10 cellular contexts compared by ENCODE assay signal in genomic region chr17:82611140-82612058, GRCh38. TPM values are rescaled to one million over a fixed set of nuclear protein-coding genes. Genes with fewer than 3 reads are reported as not detected.
DNase-seq lines count a peak whose midpoint lies in the region; ATAC-seq and TF ChIP-seq lines count a peak whose summit lies in the region.
"Had no signal": no experiment of that assay in that cellular context is flagged by ENCODE, and none has a peak within 500 bp of the region (broad histone marks: within the 10 kb centered on the region; RNA-seq: fewer than 3 reads in every experiment).

No MANE protein-coding gene starts in this region.

- H3K9me3 ChIP-seq in Caco-2, result no peaks in the 10 kb centered on the region

- no peaks in the 10 kb centered on the region for H3K4me1 ChIP-seq in Caco-2

- no peak for DNase-seq in Caco-2
- peak; percentile 62 for DNase-seq in NCI-H1105 (lab: John Stamatoyannopoulos, UW)
- DNase-seq in iris pigment epithelial cell (ENCODE audit: low read depth), result peak; percentile 59
- DNase-seq: dermis blood vessel endothelial cell; naive thymus-derived CD4-positive, alpha-beta T cell had no signal

- no peak for TF ChIP-seq CTCF in Caco-2 (IDR thresholded peaks at IDR 0.05; ENCODE audit: insufficient read depth in 1 of 2, low read depth in 1 of 2, low read length in 1 of 2, severe bottlenecking in 1 of 2, unreplicated experiment in 1 of 2)

- POLR2A ChIA-PET in Caco-2 (lab: Charles Lee), result no interaction called here

- CTCF ChIA-PET in Caco-2 (lab: Charles Lee), result no interaction called here

- intact Hi-C loops in Caco-2 (cut with micrococcal nuclease; ENCODE audit: unreplicated experiment), result no loop called here

- H3K27me3 Mint-ChIP-seq in Caco-2 (ENCODE audit: insufficient read depth, unreplicated experiment), result no peaks in the 10 kb centered on the region
- H3K27me3 Mint-ChIP-seq: naive thymus-derived CD4-positive, alpha-beta T cell had no signal

- no peaks in the 10 kb centered on the region for H3K9me3 Mint-ChIP-seq in Caco-2 (ENCODE audit: unreplicated experiment)

- BruUV-seq in Caco-2 (replicated peaks; lab: Mats Ljungman, UMichigan), result no TSS peak

- H3K36me3 ChIP-seq in Caco-2 (ENCODE audit: control insufficient read depth, insufficient read depth, low read length), result no peaks in the 10 kb centered on the region

- peak overlapping the region; percentile 60 for H3K27ac Mint-ChIP-seq in Caco-2 (ENCODE audit: unreplicated experiment)

- peak; percentile 69 for ATAC-seq in SK-N-SH treated with all-trans-retinoic acid at 6 μM for 48 hours
- no peak for ATAC-seq in GM19328 (IDR thresholded peaks at IDR 0.05; ENCODE audit: unreplicated experiment)
- no peak for ATAC-seq in GM18520 (IDR thresholded peaks at IDR 0.05; ENCODE audit: unreplicated experiment)
- ATAC-seq in GM19395 (IDR thresholded peaks at IDR 0.05; ENCODE audit: unreplicated experiment), result no peak
- ATAC-seq: naive thymus-derived CD4-positive, alpha-beta T cell; Panc1 had no signal

- H3K4me1 Mint-ChIP-seq in Caco-2 (ENCODE audit: low read depth, unreplicated experiment), result peaks cover 7% of the 10 kb centered on the region

- H3K27me3 ChIP-seq in Caco-2 (replicated peaks; ENCODE audit: control insufficient read depth, insufficient read depth, low read length), result no peaks in the 10 kb centered on the region

- H3K4me3 ChIP-seq in Caco-2 (ENCODE audit: low read depth, low read length), result no peak overlapping the region

- H3K36me3 Mint-ChIP-seq in Caco-2 (ENCODE audit: insufficient read depth, unreplicated experiment), result peaks cover 100% of the 10 kb centered on the region

- no peak overlapping the region for H3K4me3 Mint-ChIP-seq in Caco-2 (ENCODE audit: unreplicated experiment)
- H3K4me3 Mint-ChIP-seq: naive thymus-derived CD4-positive, alpha-beta T cell had no signal

TF ChIP-seq in SK-N-SH treated with all-trans-retinoic acid at 6 μM for 48 hours, 23 proteins besides CTCF, POLR2A, EP300 and RAD21:
- no peak for TF ChIP-seq TOX (CRISPR knock-in tag; IDR thresholded peaks at IDR 0.05; ENCODE audit: borderline replicate concordance)
- TF ChIP-seq ESRRG (CRISPR knock-in tag; IDR thresholded peaks at IDR 0.05), result peak; percentile 91; the same call in 1 of the 2 replicates
- no peak for TF ChIP-seq PPARA (CRISPR knock-in tag; IDR thresholded peaks at IDR 0.05; ENCODE audit: borderline replicate concordance)
- TF ChIP-seq POU6F1 (CRISPR knock-in tag; IDR thresholded peaks at IDR 0.05; ENCODE audit: borderline replicate concordance, low read depth), result no peak
- TF ChIP-seq ZFP30 (CRISPR knock-in tag; IDR thresholded peaks at IDR 0.05), result no peak
- TF ChIP-seq CREB5 (CRISPR knock-in tag; IDR thresholded peaks at IDR 0.05; ENCODE audit: low read depth), result peak; percentile 80; the same call in 1 of the 2 replicates
- no peak for TF ChIP-seq OSR1 (CRISPR knock-in tag; IDR thresholded peaks at IDR 0.05)
- TF ChIP-seq ARNTL (CRISPR knock-in tag; IDR thresholded peaks at IDR 0.05; ENCODE audit: borderline replicate concordance, low read depth), result no peak
- peak; percentile 91 for TF ChIP-seq TSHZ2 (CRISPR knock-in tag; IDR thresholded peaks at IDR 0.05)
- no peak for TF ChIP-seq ZNF565 (CRISPR knock-in tag; conservative IDR thresholded peaks at IDR 0.05; ENCODE audit: low read depth)
- 0 out of 2 replicates have a peak, but pooled peaks have one; percentile 58 for TF ChIP-seq CSRNP3 (CRISPR knock-in tag; IDR thresholded peaks at IDR 0.05)
- TF ChIP-seq ZNF70 (CRISPR knock-in tag; IDR thresholded peaks at IDR 0.05), result no peak
- peak; percentile 83; the same call in 1 of the 2 replicates for TF ChIP-seq TCF4 (CRISPR knock-in tag; IDR thresholded peaks at IDR 0.05; ENCODE audit: borderline replicate concordance)
- TF ChIP-seq RARB (CRISPR knock-in tag; IDR thresholded peaks at IDR 0.05), result no peak
- no peak for TF ChIP-seq ZFP3 (CRISPR knock-in tag; IDR thresholded peaks at IDR 0.05)
- peak; percentile 70 for TF ChIP-seq ISL1 (CRISPR knock-in tag; IDR thresholded peaks at IDR 0.05)
- TF ChIP-seq ZC3H10 (CRISPR knock-in tag; IDR thresholded peaks at IDR 0.05), result no peak
- TF ChIP-seq GLIS3 (CRISPR knock-in tag; IDR thresholded peaks at IDR 0.05), result peak; percentile 73

RNA-seq across cellular contexts. Expression of gene WDR45B, which starts 36.8 kb away (rescaled TPM):
- 106 and 110 TPM in 2 replicates for total RNA-seq in Caco-2 (2022)

Comparison
In these comparisons a context has a peak if more than half of its experiments do, and no peak if none do; other contexts are left out.
1. DNase-seq: peak in NCI-H1105 (single experiment) and iris pigment epithelial cell (single experiment); none in Caco-2 (0 of 2).